ENCODE assay signal across 23 cellular contexts in genomic region chr6:115539531-115539930, GRCh38.
DNase-seq lines count a peak whose midpoint lies in the region; ATAC-seq and TF ChIP-seq lines count a peak whose summit lies in the region.
"Had no signal": no experiment of that assay in that cellular context is flagged by ENCODE, and none has a peak within 500 bp of the region (broad histone marks: within the 10 kb centered on the region; RNA-seq: fewer than 3 reads in every experiment).

No MANE protein-coding gene starts in this region.

- H3K4me3 ChIP-seq in BE2C (ENCODE audit: low read depth, low read length), result peak overlapping the region; percentile 31
- H3K4me3 ChIP-seq: A549, BLaER1, GM12878 had no signal

- H3K9me3 ChIP-seq in BE2C, result no peaks in the 10 kb centered on the region
- H3K9me3 ChIP-seq: A549, BLaER1 had no signal

- H3K4me3 Mint-ChIP-seq in activated CD4-positive, alpha-beta T cell treated with anti-CD3 and anti-CD28 coated beads, Interleukin-2, amount 10 ng/mL, durations not matched to agents 7 days and 5 days, result no peak overlapping the region
- H3K4me3 Mint-ChIP-seq in immature natural killer cell, result no peak overlapping the region
- H3K4me3 Mint-ChIP-seq: B cell; CD14-positive monocyte; CD4-positive, alpha-beta memory T cell; CD4-positive, CD25-positive, alpha-beta regulatory T cell; CD8-positive, alpha-beta memory T cell had no signal

- H3K36me3 ChIP-seq in BE2C, result no peaks in the 10 kb centered on the region
- H3K36me3 ChIP-seq: BLaER1 had no signal

- no peaks in the 10 kb centered on the region for H3K27me3 Mint-ChIP-seq in activated CD4-positive, alpha-beta T cell treated with anti-CD3 and anti-CD28 coated beads, Interleukin-2, amount 10 ng/mL, durations not matched to agents 7 days and 5 days
- peaks cover 0 to 3% (median 0%) of the 10 kb centered on the region in 3 donors for H3K27me3 Mint-ChIP-seq in immature natural killer cell (ENCODE audit: low read depth in 3 of 3)
- H3K27me3 Mint-ChIP-seq: B cell; CD4-positive, alpha-beta memory T cell; CD4-positive, CD25-positive, alpha-beta regulatory T cell; CD8-positive, alpha-beta memory T cell had no signal

- H3K36me3 Mint-ChIP-seq in activated CD4-positive, alpha-beta T cell treated with anti-CD3 and anti-CD28 coated beads, Interleukin-2, amount 10 ng/mL, durations not matched to agents 7 days and 5 days (ENCODE audit: low read depth), result no peaks in the 10 kb centered on the region
- peaks cover 0 to 3% (median 3%) of the 10 kb centered on the region in 3 donors for H3K36me3 Mint-ChIP-seq in immature natural killer cell
- H3K36me3 Mint-ChIP-seq: CD14-positive monocyte; CD4-positive, alpha-beta memory T cell; CD4-positive, CD25-positive, alpha-beta regulatory T cell; CD8-positive, alpha-beta memory T cell had no signal

- no peak overlapping the region for H3K27ac Mint-ChIP-seq in activated CD4-positive, alpha-beta T cell treated with anti-CD3 and anti-CD28 coated beads, Interleukin-2, amount 10 ng/mL, durations not matched to agents 7 days and 5 days
- H3K27ac Mint-ChIP-seq in immature natural killer cell, result no peak overlapping the region
- H3K27ac Mint-ChIP-seq: B cell; CD14-positive monocyte; CD4-positive, CD25-positive, alpha-beta regulatory T cell; CD8-positive, alpha-beta memory T cell had no signal

- TF ChIP-seq CTCF in BE2C (IDR thresholded peaks at IDR 0.05; ENCODE audit: low read depth, low read length), result no peak

- no peaks in the 10 kb centered on the region for H3K27me3 ChIP-seq in BE2C
- H3K27me3 ChIP-seq: BLaER1 had no signal

- H3K4me1 ChIP-seq in BE2C, result peaks cover 34% of the 10 kb centered on the region
- H3K4me1 ChIP-seq: A549, BLaER1 had no signal

- H3K4me1 Mint-ChIP-seq in activated CD4-positive, alpha-beta T cell treated with anti-CD3 and anti-CD28 coated beads, Interleukin-2, amount 10 ng/mL, durations not matched to agents 7 days and 5 days, result no peaks in the 10 kb centered on the region
- H3K4me1 Mint-ChIP-seq in immature natural killer cell, result no peaks in the 10 kb centered on the region
- H3K4me1 Mint-ChIP-seq: B cell; CD14-positive monocyte; CD4-positive, alpha-beta memory T cell; CD4-positive, CD25-positive, alpha-beta regulatory T cell; CD8-positive, alpha-beta memory T cell had no signal

- DNase-seq in BE2C (peak; percentile 32), SK-N-DZ (ENCODE audit: low spot score) (peak; percentile 99), immature natural killer cell (no peak)
- no peak for DNase-seq in activated CD4-positive, alpha-beta T cell treated with anti-CD3 and anti-CD28 coated beads, Interleukin-2, amount 10 ng/mL, durations not matched to agents 7 days and 5 days
- DNase-seq: AML-193; C1 segment of cervical spinal cord; CD4-positive, alpha-beta memory T cell; CD4-positive, CD25-positive, alpha-beta regulatory T cell; CD8-positive, alpha-beta memory T cell; COR-L47; DMS 273 treated with DMSO at 0.1 percent for 48 hours; DMS153; DMS53; DMS79; DND-41; EL; GDM1 had no signal

- CTCF ChIA-PET in activated CD4-positive, alpha-beta T cell treated with anti-CD3 and anti-CD28 coated beads, Interleukin-2, amount 10 ng/mL, durations not matched to agents 7 days and 5 days (lab: Charles Lee), result no interaction called here

- peaks cover 4% of the 10 kb centered on the region for H3K9me3 Mint-ChIP-seq in activated CD4-positive, alpha-beta T cell treated with anti-CD3 and anti-CD28 coated beads, Interleukin-2, amount 10 ng/mL, durations not matched to agents 7 days and 5 days
- H3K9me3 Mint-ChIP-seq in immature natural killer cell, result peaks cover 9 to 49% (median 22%) of the 10 kb centered on the region in 6 donors

- POLR2A ChIA-PET in activated CD4-positive, alpha-beta T cell treated with anti-CD3 and anti-CD28 coated beads, Interleukin-2, amount 10 ng/mL, durations not matched to agents 7 days and 5 days (lab: Charles Lee), result no interaction called here

- ATAC-seq in SK-N-SH treated with all-trans-retinoic acid at 6 μM for 48 hours, result no peak
- ATAC-seq: A549, GM12878 had no signal

TF ChIP-seq in SK-N-SH treated with all-trans-retinoic acid at 6 μM for 48 hours, 23 proteins besides CTCF, POLR2A, EP300 and RAD21 (continues in another document):
- TF ChIP-seq TCF4 (CRISPR knock-in tag; IDR thresholded peaks at IDR 0.05; ENCODE audit: borderline replicate concordance) (peak; percentile 90), ARNTL (CRISPR knock-in tag; IDR thresholded peaks at IDR 0.05; ENCODE audit: borderline replicate concordance, low read depth) (no peak), ZNF70 (CRISPR knock-in tag; IDR thresholded peaks at IDR 0.05) (peak; percentile 43; the same call in 1 of the 2 replicates), ZC3H10 (CRISPR knock-in tag; IDR thresholded peaks at IDR 0.05) (no peak), ZNF8 (CRISPR knock-in tag; IDR thresholded peaks at IDR 0.05) (no peak), GLIS3 (CRISPR knock-in tag; IDR thresholded peaks at IDR 0.05) (0 out of 2 replicates have a peak, but pooled peaks have one; percentile 62), CSRNP3 (CRISPR knock-in tag; IDR thresholded peaks at IDR 0.05) (peak; percentile 81; the same call in 1 of the 2 replicates), SNAI2 (CRISPR knock-in tag; IDR thresholded peaks at IDR 0.05) (no peak), CSDC2 (CRISPR knock-in tag; IDR thresholded peaks at IDR 0.05) (no peak), ESRRG (CRISPR knock-in tag; IDR thresholded peaks at IDR 0.05) (0 out of 2 replicates have a peak, but pooled peaks have one; percentile 62), ZFP3 (CRISPR knock-in tag; IDR thresholded peaks at IDR 0.05) (peak; percentile 36; the same call in 1 of the 2 replicates), TOX (CRISPR knock-in tag; IDR thresholded peaks at IDR 0.05; ENCODE audit: borderline replicate concordance) (no peak), TSHZ2 (CRISPR knock-in tag; IDR thresholded peaks at IDR 0.05) (peak; percentile 90), POU6F1 (CRISPR knock-in tag; IDR thresholded peaks at IDR 0.05; ENCODE audit: borderline replicate concordance, low read depth) (no peak)

Comparison
In these comparisons a context has a peak if more than half of its experiments do, and no peak if none do; other contexts are left out.
1. DNase-seq: peak in BE2C (single experiment) and SK-N-DZ (single experiment); none in activated CD4-positive, alpha-beta T cell treated with anti-CD3 and anti-CD28 coated beads, Interleukin-2, amount 10 ng/mL, durations not matched to agents 7 days and 5 days (single experiment) and immature natural killer cell (0 of 3).